In the genomic region with DNA sequence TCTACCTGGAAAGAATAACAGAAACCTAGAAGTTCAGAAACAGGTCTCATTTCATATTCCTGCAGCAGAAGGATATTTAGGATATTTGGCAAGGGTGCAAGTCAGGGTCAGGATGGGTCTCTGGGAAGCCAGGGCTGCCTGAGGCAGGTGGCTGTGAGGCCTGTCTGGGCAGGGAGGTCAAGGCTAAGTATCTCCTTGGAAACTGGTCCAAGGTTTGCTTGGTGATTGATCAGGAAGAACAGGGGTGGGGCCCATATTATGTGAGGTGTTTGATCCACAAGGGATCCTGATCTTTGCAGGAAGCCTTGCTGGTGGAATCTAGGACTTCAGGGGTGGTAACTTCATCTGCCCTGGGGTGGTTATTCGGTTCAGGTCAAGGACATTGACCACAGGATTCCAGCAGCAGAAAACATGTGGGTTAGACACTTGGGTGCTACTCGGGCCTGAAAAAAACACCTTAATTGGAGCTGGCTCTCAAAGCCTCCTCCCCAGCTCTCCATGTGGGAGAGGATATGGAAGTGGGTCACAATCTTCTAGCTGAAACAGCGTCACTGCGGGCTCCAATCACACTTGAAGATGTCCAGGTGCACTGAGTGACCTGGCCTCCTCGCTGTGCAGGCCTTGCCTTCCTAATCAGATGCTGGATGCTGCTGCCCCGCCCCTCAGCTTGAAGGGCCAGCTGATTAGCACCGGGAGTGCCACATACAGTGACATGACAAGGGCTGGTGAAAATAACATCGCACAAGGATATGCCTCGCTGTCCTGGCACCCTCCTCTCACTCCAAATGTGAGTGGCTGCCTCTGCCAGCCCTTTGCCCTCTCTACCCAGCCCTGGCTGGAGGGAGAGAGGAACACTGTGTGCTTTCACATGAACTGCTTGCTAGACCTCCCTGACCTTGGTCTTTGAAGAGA, we compare ENCODE assay signal across 8 cellular contexts. TPM values are rescaled to one million over a fixed set of nuclear protein-coding genes. Genes with fewer than 3 reads are reported as not detected.
A peak's percentile ranks its signal among the peaks of the same experiment; 100 is the strongest.
DNase-seq lines count a peak whose midpoint lies in the region; ATAC-seq and TF ChIP-seq lines count a peak whose summit lies in the region.
"Had no signal": no experiment of that assay in that cellular context is flagged by ENCODE, and none has a peak within 500 bp of the region (broad histone marks: within the 10 kb centered on the region; RNA-seq: fewer than 3 reads in every experiment).

No MANE protein-coding gene starts in this region.

- H3K23ac ChIP-seq in mesenchymal stem cell (ENCODE audit: low read length in 2 of 2): no peak overlapping the region

- H3K9me3 ChIP-seq in Peyer's patch (no peaks in the 10 kb centered on the region), duodenal mucosa (ENCODE audit: control insufficient read depth in 1 of 2, low read length in 2 of 2) (no peaks in the 10 kb centered on the region), mesenchymal stem cell (ENCODE audit: control insufficient read depth, low read length) (no peaks in the 10 kb centered on the region)

- H4K91ac ChIP-seq in mesenchymal stem cell (ENCODE audit: low read length): peak overlapping the region; percentile 82

- no peak overlapping the region for H3K18ac ChIP-seq in mesenchymal stem cell (ENCODE audit: low read depth in 1 of 2, low read length in 2 of 2)

- H3K36me3 ChIP-seq in Peyer's patch (no peaks in the 10 kb centered on the region), duodenal mucosa (ENCODE audit: control insufficient read depth in 1 of 2, insufficient read depth in 2 of 2, low read length in 2 of 2) (no peaks in the 10 kb centered on the region), mesenchymal stem cell (ENCODE audit: control insufficient read depth in 1 of 2, insufficient read depth in 2 of 2, low read depth in 1 of 2, low read length in 2 of 2) (peaks cover 0 to 9% of the 10 kb centered on the region in 2 experiments)

- no peaks in the 10 kb centered on the region for H3K27me3 ChIP-seq in Peyer's patch
- H3K27me3 ChIP-seq in duodenal mucosa (ENCODE audit: control insufficient read depth in 1 of 2, insufficient read depth in 2 of 2, low read length in 2 of 2): no peaks in the 10 kb centered on the region
- H3K27me3 ChIP-seq in mesenchymal stem cell (ENCODE audit: control insufficient read depth in 1 of 2, insufficient read depth in 1 of 2, low read length in 2 of 2): no peaks in the 10 kb centered on the region

- DNase-seq in Peyer's patch: peak in 2 of 3 donors; percentile 66 to 67
- DNase-seq in mesenchymal stem cell: no peak
- no peak for DNase-seq in NCI-H1436 (lab: John Stamatoyannopoulos, UW)
- DNase-seq: activated naive CD4-positive, alpha-beta T cell treated with Interleukin-2 at 50 U/mL for 16 hours had no signal

- TF ChIP-seq POLR2A in Peyer's patch (IDR thresholded peaks at IDR 0.05): no peak

- H2BK120ac ChIP-seq in mesenchymal stem cell (ENCODE audit: low read depth, low read length): no peak overlapping the region

- H3K4me3 ChIP-seq in Peyer's patch: no peak overlapping the region
- H3K4me3 ChIP-seq in duodenal mucosa (ENCODE audit: low read depth in 1 of 2, low read length in 2 of 2): peak overlapping the region in 1 of 2 donors; percentile 44
- H3K4me3 ChIP-seq in mesenchymal stem cell (ENCODE audit: insufficient read depth in 1 of 2, low read depth in 1 of 2, low read length in 2 of 2): peak overlapping the region in 1 of 2 experiments; percentile 7

- ATAC-seq in GM18502 (IDR thresholded peaks at IDR 0.05; ENCODE audit: poor library complexity, unreplicated experiment) (no peak), HG02970 (IDR thresholded peaks at IDR 0.05; ENCODE audit: low FRiP score, unreplicated experiment) (no peak)

- no peak overlapping the region for H4K8ac ChIP-seq in mesenchymal stem cell (ENCODE audit: low read length)

- H3K14ac ChIP-seq in mesenchymal stem cell (ENCODE audit: low read length in 2 of 2): no peak overlapping the region

- H3K9ac ChIP-seq in duodenal mucosa (ENCODE audit: low read depth in 1 of 2, low read length in 2 of 2) (peak overlapping the region; percentile 28 to 32), mesenchymal stem cell (ENCODE audit: low read length) (no peak overlapping the region)

- H2BK12ac ChIP-seq in mesenchymal stem cell (ENCODE audit: low read length in 2 of 2): peak overlapping the region in 1 of 2 experiments; percentile 58

- peak overlapping the region in 3 of 4 donors; percentile 18 to 57 (median 40) for H3K27ac ChIP-seq in Peyer's patch
- no peak overlapping the region for H3K27ac ChIP-seq in duodenal mucosa (ENCODE audit: low read depth, low read length)
- H3K27ac ChIP-seq in mesenchymal stem cell (ENCODE audit: low read length, poor library complexity, severe bottlenecking): no peak overlapping the region
- peak overlapping the region; percentile 34 for H3K27ac ChIP-seq in temporal lobe (ENCODE audit: low read depth, low read length)

- peak overlapping the region; percentile 23 for H2BK15ac ChIP-seq in mesenchymal stem cell (ENCODE audit: low read depth, poor library complexity, severe bottlenecking)

- TF ChIP-seq CTCF in Peyer's patch (IDR thresholded peaks at IDR 0.05): no peak

- H3K4ac ChIP-seq in mesenchymal stem cell (ENCODE audit: low read depth in 1 of 2, low read length in 2 of 2): no peak overlapping the region

- peak overlapping the region; percentile 17 for H2AK5ac ChIP-seq in mesenchymal stem cell (ENCODE audit: low read length, severe bottlenecking)

- H3K4me2 ChIP-seq in mesenchymal stem cell (ENCODE audit: low read length, poor library complexity, severe bottlenecking): no peak overlapping the region

- no peak overlapping the region for H2BK5ac ChIP-seq in mesenchymal stem cell (ENCODE audit: low read depth, low read length, poor library complexity, severe bottlenecking)

- 91% methylated on average over 9 of the region's 9 CpGs for WGBS in mesenchymal stem cell

- H3K4me1 ChIP-seq in Peyer's patch: peaks cover 0 to 26% (median 5%) of the 10 kb centered on the region in 4 donors
- H3K4me1 ChIP-seq in duodenal mucosa (ENCODE audit: control insufficient read depth in 1 of 2, insufficient read depth in 2 of 2, low read length in 2 of 2): peaks cover 23 to 28% of the 10 kb centered on the region in 2 donors
- H3K4me1 ChIP-seq in mesenchymal stem cell (ENCODE audit: control insufficient read depth, insufficient read depth, low read depth, low read length): peaks cover 18% of the 10 kb centered on the region

- H2AFZ ChIP-seq in mesenchymal stem cell (ENCODE audit: low read depth, low read length): no peak overlapping the region

- H3K79me1 ChIP-seq in mesenchymal stem cell (replicated peaks; ENCODE audit: low read length, poor library complexity, severe bottlenecking): peaks cover 30% of the 10 kb centered on the region

RNA-seq across cellular contexts. Expression of a gene that starts 8.7 kb away (rescaled TPM):
- 10 to 100 TPM; 24.0 to 30.5 (median 28.5) TPM for total RNA-seq in Peyer's patch
- polyA plus RNA-seq in mesenchymal stem cell (2013, experiment 1 of 2): 15.6 TPM
- polyA plus RNA-seq in mesenchymal stem cell (2013, experiment 2 of 2): 15.8 TPM
- 40.3 TPM for total RNA-seq in temporal lobe

RNA-seq across cellular contexts. Expression of a gene that starts 41.8 kb away (rescaled TPM):
- 10 to 100 TPM; 20.2 to 38.8 (median 31.6) TPM for total RNA-seq in Peyer's patch
- polyA plus RNA-seq in mesenchymal stem cell (2013, experiment 1 of 2): 21.7 TPM
- polyA plus RNA-seq in mesenchymal stem cell (2013, experiment 2 of 2): 20.6 TPM
- total RNA-seq in temporal lobe: 56.1 TPM

RNA-seq across cellular contexts. Expression of a gene that starts 41.9 kb away (rescaled TPM):
- total RNA-seq in Peyer's patch (10 to 100 TPM in 3 of 4 donors, 1 to 10 TPM in 1; 5.8 to 27.9 (median 18.8) TPM), temporal lobe (3.4 TPM)
- 8.4 TPM for polyA plus RNA-seq in mesenchymal stem cell (2013, experiment 1 of 2)
- polyA plus RNA-seq in mesenchymal stem cell (2013, experiment 2 of 2): 8.5 TPM

Comparison
In these comparisons a context has a peak if more than half of its experiments do, and no peak if none do; other contexts are left out.
1. DNase-seq: peak in Peyer's patch (2 of 3); none in mesenchymal stem cell (single experiment) and NCI-H1436 (single experiment).
2. H3K27ac ChIP-seq: peak in Peyer's patch (3 of 4) and temporal lobe (single experiment); none in duodenal mucosa (single experiment) and mesenchymal stem cell (single experiment).